10 cellular contexts compared by ENCODE assay signal in the genomic region with DNA sequence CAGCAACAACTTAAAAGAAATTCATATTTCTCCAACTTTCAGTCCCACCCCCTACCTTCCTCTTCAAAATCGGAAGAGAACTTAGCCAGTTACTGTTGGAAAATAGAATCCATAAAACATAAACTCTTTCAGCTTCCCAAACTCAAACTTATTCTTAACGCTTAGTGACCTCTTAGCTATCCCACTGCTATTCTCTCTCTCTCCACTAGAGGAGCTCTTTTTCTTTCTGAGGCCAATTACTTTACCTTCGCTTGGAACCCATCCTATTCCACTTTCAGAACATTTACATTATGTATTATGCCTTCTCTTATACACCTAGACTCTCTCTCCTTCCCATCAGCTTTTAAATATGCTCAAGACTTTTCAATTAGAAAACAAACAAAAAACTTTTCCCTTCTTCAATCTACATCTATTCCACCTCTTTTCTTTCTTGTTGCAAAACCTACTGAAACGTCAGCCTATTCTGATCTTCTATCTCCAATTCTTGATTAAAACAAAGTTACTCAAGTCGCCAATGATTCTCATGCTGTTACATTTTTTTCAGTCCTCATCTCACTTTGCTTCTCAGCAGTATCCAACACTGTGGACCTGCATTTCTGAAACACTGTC. TPM values are rescaled to one million over a fixed set of nuclear protein-coding genes. Genes with fewer than 3 reads are reported as not detected.
DNase-seq lines count a peak whose midpoint lies in the region; ATAC-seq and TF ChIP-seq lines count a peak whose summit lies in the region.
"Had no signal": no experiment of that assay in that cellular context is flagged by ENCODE, and none has a peak within 500 bp of the region (broad histone marks: within the 10 kb centered on the region; RNA-seq: fewer than 3 reads in every experiment).

No MANE protein-coding gene starts in this region.

- in situ Hi-C loops in G401 (cut with HindIII; ENCODE audit: low sequenced_read_pairs): no loop called here

- H3K36me3 Mint-ChIP-seq in neural crest cell (ENCODE audit: low read depth): no peaks in the 10 kb centered on the region
- H3K36me3 Mint-ChIP-seq in activated T-helper 1 cell treated with anti-CD3 and anti-CD28 coated beads, Interleukin-12 subunit alpha, Interleukin-12 subunit beta, Interleukin-2, Interleukin-4 antibody, amounts not matched to agents 30 ng/mL and 10 ng/mL and 1 ng/mL, durations not matched to agents 14 hours and 24 hours and 36 hours (ENCODE audit: low read depth): no peaks in the 10 kb centered on the region
- H3K36me3 Mint-ChIP-seq: T-cell had no signal

- H3K9me3 Mint-ChIP-seq in neural crest cell: no peaks in the 10 kb centered on the region
- no peaks in the 10 kb centered on the region for H3K9me3 Mint-ChIP-seq in activated T-helper 1 cell treated with anti-CD3 and anti-CD28 coated beads, Interleukin-12 subunit alpha, Interleukin-12 subunit beta, Interleukin-2, Interleukin-4 antibody, amounts not matched to agents 30 ng/mL and 10 ng/mL and 1 ng/mL, durations not matched to agents 14 hours and 24 hours and 36 hours
- H3K9me3 Mint-ChIP-seq: T-cell had no signal

- TF ChIP-seq CTCF in neural crest cell (conservative IDR thresholded peaks at IDR 0.05): peak; percentile 82

- no peak overlapping the region for H3K4me3 Mint-ChIP-seq in neural crest cell
- no peak overlapping the region for H3K4me3 Mint-ChIP-seq in activated T-helper 1 cell treated with anti-CD3 and anti-CD28 coated beads, Interleukin-12 subunit alpha, Interleukin-12 subunit beta, Interleukin-2, Interleukin-4 antibody, amounts not matched to agents 30 ng/mL and 10 ng/mL and 1 ng/mL, durations not matched to agents 14 hours and 24 hours and 36 hours
- H3K4me3 Mint-ChIP-seq: T-cell had no signal

- H3K27me3 Mint-ChIP-seq in neural crest cell (ENCODE audit: low read depth): peaks cover 3% of the 10 kb centered on the region
- peaks cover 2% of the 10 kb centered on the region for H3K27me3 Mint-ChIP-seq in activated T-helper 1 cell treated with anti-CD3 and anti-CD28 coated beads, Interleukin-12 subunit alpha, Interleukin-12 subunit beta, Interleukin-2, Interleukin-4 antibody, amounts not matched to agents 30 ng/mL and 10 ng/mL and 1 ng/mL, durations not matched to agents 14 hours and 24 hours and 36 hours (ENCODE audit: insufficient read depth)

- H3K4me1 Mint-ChIP-seq in neural crest cell: no peaks in the 10 kb centered on the region
- H3K4me1 Mint-ChIP-seq in activated T-helper 1 cell treated with anti-CD3 and anti-CD28 coated beads, Interleukin-12 subunit alpha, Interleukin-12 subunit beta, Interleukin-2, Interleukin-4 antibody, amounts not matched to agents 30 ng/mL and 10 ng/mL and 1 ng/mL, durations not matched to agents 14 hours and 24 hours and 36 hours (ENCODE audit: low read depth): no peaks in the 10 kb centered on the region
- H3K4me1 Mint-ChIP-seq: T-cell had no signal

- intact Hi-C loops in activated T-helper 1 cell treated with anti-CD3 and anti-CD28 coated beads, Interleukin-12 subunit alpha, Interleukin-12 subunit beta, Interleukin-2, Interleukin-4 antibody, amounts not matched to agents 30 ng/mL and 10 ng/mL and 1 ng/mL, durations not matched to agents 14 hours and 24 hours and 36 hours (cut with micrococcal nuclease): loop anchor here (1.0 to 2.0 kb wide), 4 partner anchors 15 to 205 kb away; no protein-coding TSS in a partner anchor

- ATAC-seq in HG02678 (IDR thresholded peaks at IDR 0.05; ENCODE audit: unreplicated experiment) (peak; percentile 67), HG03139 (IDR thresholded peaks at IDR 0.05; ENCODE audit: unreplicated experiment) (no peak)

- DNase-seq in G401 (ENCODE audit: low spot score): peak; percentile 25
- DNase-seq in NOMO-1 (lab: John Stamatoyannopoulos, UW; ENCODE audit: unreplicated experiment in 2 of 2): peak; percentile 10 to 75
- DNase-seq in dermis blood vessel endothelial cell: peak; percentile 58
- DNase-seq in neural crest cell (ENCODE audit: low read depth, low spot score): no peak
- DNase-seq in NCI-H774 (lab: John Stamatoyannopoulos, UW): no peak
- DNase-seq in activated T-helper 1 cell treated with anti-CD3 and anti-CD28 coated beads, Interleukin-12 subunit alpha, Interleukin-12 subunit beta, Interleukin-2, Interleukin-4 antibody, amounts not matched to agents 30 ng/mL and 10 ng/mL and 1 ng/mL, durations not matched to agents 14 hours and 24 hours and 36 hours (ENCODE audit: low spot score): no peak
- DNase-seq: T-cell had no signal

- H3K27ac Mint-ChIP-seq in neural crest cell (ENCODE audit: unreplicated experiment): no peak overlapping the region
- H3K27ac Mint-ChIP-seq in activated T-helper 1 cell treated with anti-CD3 and anti-CD28 coated beads, Interleukin-12 subunit alpha, Interleukin-12 subunit beta, Interleukin-2, Interleukin-4 antibody, amounts not matched to agents 30 ng/mL and 10 ng/mL and 1 ng/mL, durations not matched to agents 14 hours and 24 hours and 36 hours: no peak overlapping the region
- H3K27ac Mint-ChIP-seq: T-cell had no signal

RNA-seq across cellular contexts. Expression of gene GHSR, which starts 13.4 kb away (rescaled TPM):
- total RNA-seq in G401 (2014; rRNA removed; shearing (Covaris generic)): not detected in 2 replicates
- total RNA-seq in dermis blood vessel endothelial cell: not detected in 2 replicates
- not detected in 2 replicates for total RNA-seq in neural crest cell
- total RNA-seq in activated T-helper 1 cell treated with anti-CD3 and anti-CD28 coated beads, Interleukin-12 subunit alpha, Interleukin-12 subunit beta, Interleukin-2, Interleukin-4 antibody, amounts not matched to agents 30 ng/mL and 10 ng/mL and 1 ng/mL, durations not matched to agents 14 hours and 24 hours and 36 hours: not detected in 2 replicates
- total RNA-seq: pulmonary artery endothelial cell, T-cell had no signal

Comparison
In these comparisons a context has a peak if more than half of its experiments do, and no peak if none do; other contexts are left out.
1. DNase-seq: peak in G401 (single experiment), NOMO-1 (2 of 2) and dermis blood vessel endothelial cell (single experiment); none in neural crest cell (single experiment), NCI-H774 (single experiment) and activated T-helper 1 cell treated with anti-CD3 and anti-CD28 coated beads, Interleukin-12 subunit alpha, Interleukin-12 subunit beta, Interleukin-2, Interleukin-4 antibody, amounts not matched to agents 30 ng/mL and 10 ng/mL and 1 ng/mL, durations not matched to agents 14 hours and 24 hours and 36 hours (single experiment).